In genomic region chr2:219701847-219702634, GRCh38 we compare ENCODE assay signal across 16 cellular contexts.
DNase-seq lines count a peak whose midpoint lies in the region; TF ChIP-seq lines count a peak whose summit lies in the region.
"Had no signal": no experiment of that assay in that cellular context is flagged by ENCODE, and none has a peak within 500 bp of the region (broad histone marks: within the 10 kb centered on the region; RNA-seq: fewer than 3 reads in every experiment).

No MANE protein-coding gene starts in this region.

- intact Hi-C loops in esophagus muscularis mucosa (cut with DNase I), result no loop called here

- TF ChIP-seq EP300 in esophagus muscularis mucosa (IDR thresholded peaks at IDR 0.05), result no peak

- peaks cover 7 to 19% (median 10%) of the 10 kb centered on the region in 4 donors for H3K4me1 ChIP-seq in esophagus muscularis mucosa

- H3K27ac ChIP-seq in esophagus muscularis mucosa (replicated peaks in 1 of 4), result no peak overlapping the region
- H3K27ac ChIP-seq: ascending aorta, KMS-11 had no signal

- no peak overlapping the region for H3K4me3 ChIP-seq in fibroblast of mammary gland (ENCODE audit: control insufficient read depth, low read depth, low read length)
- no peak overlapping the region for H3K4me3 ChIP-seq in esophagus muscularis mucosa
- H3K4me3 ChIP-seq: ascending aorta had no signal

- TF ChIP-seq POLR2A in esophagus muscularis mucosa (IDR thresholded peaks at IDR 0.05; ENCODE audit: low read depth), result no peak

- DNase-seq in EH (ENCODE audit: low read depth), result peak; percentile 81
- peak; percentile 5 for DNase-seq in OCI-M1 (lab: John Stamatoyannopoulos, UW)
- peak; percentile 40 for DNase-seq in fibroblast of mammary gland (ENCODE audit: low read depth)
- DNase-seq in mucosa of gallbladder (ENCODE audit: low spot score), result peak; percentile 16
- DNase-seq in dedifferentiated amniotic fluid mesenchymal stem cell (ENCODE audit: extremely low spot score), result no peak
- DNase-seq in esophagus muscularis mucosa (ENCODE audit: extremely low spot score), result no peak
- no peak for DNase-seq in stimulated activated CD4-positive, alpha-beta T cell treated with anti-CD3 and anti-CD28 coated beads, Interleukin-15, amount 100 ng/mL, for 24 hours
- DNase-seq in SKM-1 treated with dmso at 0.1 percent for 144 hours (lab: John Stamatoyannopoulos, UW; ENCODE audit: unreplicated experiment), result no peak
- DNase-seq: activated CD4-positive, alpha-beta T cell treated with anti-CD3 and anti-CD28 coated beads for 36 hours; DMS 273 treated with DMSO at 0.1 percent for 48 hours; effector memory CD8-positive, alpha-beta T cell; NCI-H187; stimulated activated CD4-positive, alpha-beta T cell treated with anti-CD3 and anti-CD28 coated beads, Interleukin-4, amount 100 ng/mL, for 24 hours; stimulated activated naive CD4-positive, alpha-beta T cell treated with Interleukin-2 at 50 U/mL for 16 hours had no signal

- no peaks in the 10 kb centered on the region for H3K36me3 ChIP-seq in esophagus muscularis mucosa
- H3K36me3 ChIP-seq: ascending aorta had no signal

- H3K9me3 ChIP-seq in esophagus muscularis mucosa, result no peaks in the 10 kb centered on the region
- H3K9me3 ChIP-seq: ascending aorta had no signal

- 49% methylated on average over 8 of the region's 8 CpGs for WGBS in esophagus muscularis mucosa

- peaks cover 0 to 8% (median 0%) of the 10 kb centered on the region in 4 donors for H3K27me3 ChIP-seq in esophagus muscularis mucosa
- H3K27me3 ChIP-seq: ascending aorta had no signal

- TF ChIP-seq CTCF in fibroblast of mammary gland (conservative IDR thresholded peaks at IDR 0.05; ENCODE audit: control insufficient read depth, insufficient read depth, low read depth, low read length), result no peak
- no peak for TF ChIP-seq CTCF in esophagus muscularis mucosa (IDR thresholded peaks at IDR 0.05)

Comparison
In these comparisons a context has a peak if more than half of its experiments do, and no peak if none do; other contexts are left out.
1. DNase-seq: peak in EH (single experiment), OCI-M1 (single experiment), fibroblast of mammary gland (single experiment) and mucosa of gallbladder (single experiment); none in dedifferentiated amniotic fluid mesenchymal stem cell (single experiment), esophagus muscularis mucosa (single experiment), stimulated activated CD4-positive, alpha-beta T cell treated with anti-CD3 and anti-CD28 coated beads, Interleukin-15, amount 100 ng/mL, for 24 hours (single experiment) and SKM-1 treated with dmso at 0.1 percent for 144 hours (single experiment).